Comparison of ENCODE assay signal across 21 cellular contexts in genomic region chr7:116171094-116171493, GRCh38.
"Had no signal": no experiment of that assay in that cellular context is flagged by ENCODE, and none has a peak within 500 bp of the region (broad histone marks: within the 10 kb centered on the region; RNA-seq: fewer than 3 reads in every experiment).

No MANE protein-coding gene starts in this region.

- H3K79me2 ChIP-seq: hepatocyte had no signal

- H3K27me3 ChIP-seq: colonic mucosa, esophagus squamous epithelium, hepatocyte, ovary, right atrium auricular region, stomach had no signal

- DNase-seq: colonic mucosa; dermis blood vessel endothelial cell; esophagus squamous epithelium; foreskin melanocyte; head of caudate nucleus; kidney; left colon; mammary epithelial cell; naive thymus-derived CD4-positive, alpha-beta T cell; nephron progenitor cell; ovary; small intestine; stimulated activated CD4-positive, alpha-beta T cell treated with anti-CD3 and anti-CD28 coated beads, Interleukin-4, amount 100 ng/mL, for 1 hour; stimulated activated CD8-positive, alpha-beta memory T cell treated with anti-CD3 and anti-CD28 coated beads, Interleukin-4, amount 100 ng/mL, for 48 hours; stomach; substantia nigra; trophoblast cell had no signal

- H3K27me3 Mint-ChIP-seq: stimulated activated memory B cell treated with anti-CD40 and anti-IgM and Interleukin-4, amounts not matched to agents 10 μg/mL and 1 μg/mL and 100 μg/mL, for 72 hours had no signal

- H2AFZ ChIP-seq: hepatocyte had no signal

- H3K27ac Mint-ChIP-seq: naive thymus-derived CD4-positive, alpha-beta T cell; nephron progenitor cell had no signal

- FAIRE-seq: kidney, small intestine had no signal

- H3K27ac ChIP-seq: colonic mucosa, esophagus squamous epithelium, hepatocyte, neutrophil, ovary, right atrium auricular region had no signal

- H3K9me3 ChIP-seq: colonic mucosa, esophagus squamous epithelium, neutrophil, ovary, right atrium auricular region, stomach had no signal

- H3K36me3 ChIP-seq: colonic mucosa, esophagus squamous epithelium, neutrophil, ovary, right atrium auricular region, stomach had no signal

- H3K4me2 ChIP-seq: hepatocyte had no signal

- ATAC-seq: left colon; naive thymus-derived CD4-positive, alpha-beta T cell; stimulated activated memory B cell treated with anti-CD40 and anti-IgM and Interleukin-4, amounts not matched to agents 10 μg/mL and 1 μg/mL and 100 μg/mL, for 72 hours had no signal

- H3K4me3 ChIP-seq: colonic mucosa, esophagus squamous epithelium, hepatocyte, ovary, right atrium auricular region, stomach had no signal

- H3K4me1 ChIP-seq: colonic mucosa, esophagus squamous epithelium, right atrium auricular region had no signal

- H3K4me3 Mint-ChIP-seq: naive thymus-derived CD4-positive, alpha-beta T cell; nephron progenitor cell; stimulated activated memory B cell treated with anti-CD40 and anti-IgM and Interleukin-4, amounts not matched to agents 10 μg/mL and 1 μg/mL and 100 μg/mL, for 72 hours had no signal
